8 cellular contexts compared by ENCODE assay signal in the genomic region with DNA sequence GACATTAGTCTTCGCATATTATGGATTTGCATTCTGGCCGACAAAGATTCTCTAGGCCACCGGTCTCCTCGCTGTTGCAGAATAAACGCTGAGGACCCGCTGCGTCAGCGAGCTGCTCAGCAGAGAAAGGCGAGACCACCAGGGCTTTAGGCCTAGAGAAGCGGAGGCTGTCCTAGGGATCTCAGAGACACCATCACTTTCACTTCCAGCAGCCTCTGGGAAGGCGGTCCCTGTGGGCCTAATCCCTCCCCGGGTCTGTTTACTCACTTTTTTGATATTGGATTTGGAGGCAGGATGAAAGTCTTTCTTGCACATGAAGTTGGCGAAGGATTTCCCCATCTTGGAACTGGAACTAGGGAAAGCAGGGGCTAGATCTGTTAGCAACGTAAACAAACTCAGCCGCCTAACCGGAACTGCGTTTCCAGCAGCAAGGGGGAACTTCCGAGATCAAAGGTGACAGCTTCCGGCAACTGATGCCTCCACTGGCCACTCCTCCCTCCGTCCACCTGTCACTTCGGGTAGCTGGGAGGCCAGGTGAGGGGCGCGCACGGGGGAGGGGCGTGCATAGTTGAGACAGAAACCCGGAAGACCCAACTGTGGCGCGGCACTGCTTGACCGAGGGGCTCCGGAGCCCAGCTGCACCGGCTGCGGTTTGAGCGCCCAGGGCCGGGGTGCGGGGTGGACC. TPM values are rescaled to one million over a fixed set of nuclear protein-coding genes. Genes with fewer than 3 reads are reported as not detected.
DNase-seq lines count a peak whose midpoint lies in the region; ATAC-seq and TF ChIP-seq lines count a peak whose summit lies in the region.

A gene with protein sequence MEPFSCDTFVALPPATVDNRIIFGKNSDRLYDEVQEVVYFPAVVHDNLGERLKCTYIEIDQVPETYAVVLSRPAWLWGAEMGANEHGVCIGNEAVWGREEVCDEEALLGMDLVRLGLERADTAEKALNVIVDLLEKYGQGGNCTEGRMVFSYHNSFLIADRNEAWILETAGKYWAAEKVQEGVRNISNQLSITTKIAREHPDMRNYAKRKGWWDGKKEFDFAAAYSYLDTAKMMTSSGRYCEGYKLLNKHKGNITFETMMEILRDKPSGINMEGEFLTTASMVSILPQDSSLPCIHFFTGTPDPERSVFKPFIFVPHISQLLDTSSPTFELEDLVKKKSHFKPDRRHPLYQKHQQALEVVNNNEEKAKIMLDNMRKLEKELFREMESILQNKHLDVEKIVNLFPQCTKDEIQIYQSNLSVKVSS (plus strand): TSS at position 447 of the 685 bp plus-strand sequence. CDS start 2,554 bp downstream, outside the sequence.

- H4K20me1 ChIP-seq in fibroblast of lung (ENCODE audit: control insufficient read depth, extremely low read depth, insufficient read depth, low read length), result peaks cover 1% of the 10 kb centered on the region

- peaks cover 11 to 33% (median 25%) of the 10 kb centered on the region in 5 donors for H3K36me3 Mint-ChIP-seq in naive thymus-derived CD4-positive, alpha-beta T cell
- H3K36me3 Mint-ChIP-seq in stimulated activated naive B cell treated with anti-CD40 and anti-IgM and Interleukin-4, amounts not matched to agents 10 μg/mL and 1 μg/mL and 100 μg/mL, for 72 hours, result peaks cover 16 to 22% of the 10 kb centered on the region in 2 donors

- peak within 1 kb of the TSS; percentile 97 to 100 (median 99) for H3K27ac Mint-ChIP-seq in naive thymus-derived CD4-positive, alpha-beta T cell
- peak within 1 kb of the TSS; percentile 98 for H3K27ac Mint-ChIP-seq in stimulated activated naive B cell treated with anti-CD40 and anti-IgM and Interleukin-4, amounts not matched to agents 10 μg/mL and 1 μg/mL and 100 μg/mL, for 72 hours

- no peak for TF ChIP-seq CTCF in fibroblast of lung (conservative IDR thresholded peaks at IDR 0.05 in 1 of 2, IDR thresholded peaks at IDR 0.05 in 1 of 2; ENCODE audit: low read depth in 1 of 2, low read length in 2 of 2)

- intact Hi-C loops in naive thymus-derived CD4-positive, alpha-beta T cell (cut with micrococcal nuclease), result loop anchor here (1.0 to 10.0 kb wide), 12 partner anchors 92 to 993 kb away; a partner anchor contains a TSS

- H3K4me3 ChIP-seq in fibroblast of lung (replicated peaks in 1 of 4; ENCODE audit: control extremely low read depth in 1 of 4, insufficient read depth in 1 of 4, low read depth in 3 of 4, low read length in 4 of 4), result peak within 1 kb of the TSS; percentile 86 to 98 (median 96)
- H3K4me3 ChIP-seq in naive thymus-derived CD4-positive, alpha-beta T cell (ENCODE audit: low read length), result peak within 1 kb of the TSS; percentile 85

- CTCF ChIA-PET in naive thymus-derived CD4-positive, alpha-beta T cell (lab: Charles Lee), result interaction anchor here (1.1 kb wide), 1 partner anchor 67 kb away, joined by 3 read pairs; no protein-coding TSS in a partner anchor

- peak within 1 kb of the TSS; percentile 97 for H2AFZ ChIP-seq in fibroblast of lung (ENCODE audit: low read length)

- peak; percentile 96 for DNase-seq in DMS79 treated with DMSO at 0.1 percent for 48 hours (lab: John Stamatoyannopoulos, UW)
- DNase-seq in KG1 (lab: John Stamatoyannopoulos, UW), result peak; percentile 54
- DNase-seq in RKO (ENCODE audit: low spot score), result peak; percentile 85
- DNase-seq in activated T-helper 1 cell treated with anti-CD3 and anti-CD28 coated beads, Interleukin-2, amount 50 U/mL, for 16 hours (ENCODE audit: low read depth in 1 of 2, low spot score in 1 of 2), result peak; percentile 42 to 66
- DNase-seq in fibroblast of lung (ENCODE audit: low read depth in 2 of 2), result peak; percentile 77 to 83
- peak; percentile 49 to 89 (median 80) for DNase-seq in naive thymus-derived CD4-positive, alpha-beta T cell
- DNase-seq in stimulated activated naive B cell treated with anti-CD40 and anti-IgM and Interleukin-4, amounts not matched to agents 10 μg/mL and 1 μg/mL and 100 μg/mL, for 72 hours, result peak; percentile 70

- H3K4me1 ChIP-seq in fibroblast of lung (ENCODE audit: control insufficient read depth, extremely low read depth, insufficient read depth, low read length), result peaks cover 10% of the 10 kb centered on the region
- peaks cover 18 to 23% of the 10 kb centered on the region in 2 donors for H3K4me1 ChIP-seq in naive thymus-derived CD4-positive, alpha-beta T cell (ENCODE audit: control insufficient read depth in 2 of 2, insufficient read depth in 2 of 2, low read length in 2 of 2)

- no peaks in the 10 kb centered on the region for H3K27me3 Mint-ChIP-seq in naive thymus-derived CD4-positive, alpha-beta T cell
- H3K27me3 Mint-ChIP-seq in stimulated activated naive B cell treated with anti-CD40 and anti-IgM and Interleukin-4, amounts not matched to agents 10 μg/mL and 1 μg/mL and 100 μg/mL, for 72 hours, result no peaks in the 10 kb centered on the region

- peak; percentile 98 for ATAC-seq in GM21723 (IDR thresholded peaks at IDR 0.05; ENCODE audit: unreplicated experiment)
- ATAC-seq in naive thymus-derived CD4-positive, alpha-beta T cell, result peak; percentile 93
- ATAC-seq in stimulated activated naive B cell treated with anti-CD40 and anti-IgM and Interleukin-4, amounts not matched to agents 10 μg/mL and 1 μg/mL and 100 μg/mL, for 72 hours (replicated peaks), result peak; percentile 96 to 98

- peak within 1 kb of the TSS; percentile 96 for H3K27ac ChIP-seq in fibroblast of lung (ENCODE audit: insufficient read depth, low read length)
- H3K27ac ChIP-seq in naive thymus-derived CD4-positive, alpha-beta T cell (ENCODE audit: low read depth, low read length), result peak within 1 kb of the TSS; percentile 93

- no peaks in the 10 kb centered on the region for H3K27me3 ChIP-seq in fibroblast of lung (ENCODE audit: control insufficient read depth, insufficient read depth, low read length)
- no peaks in the 10 kb centered on the region for H3K27me3 ChIP-seq in naive thymus-derived CD4-positive, alpha-beta T cell (ENCODE audit: control insufficient read depth in 2 of 2, insufficient read depth in 2 of 2, low read length in 2 of 2)

- H3K9ac ChIP-seq in fibroblast of lung (ENCODE audit: insufficient read depth, low read length), result peak within 1 kb of the TSS; percentile 81

- H3K4me3 Mint-ChIP-seq in naive thymus-derived CD4-positive, alpha-beta T cell, result peak within 1 kb of the TSS; percentile 86 to 100 (median 98)
- peak within 1 kb of the TSS; percentile 92 to 97 for H3K4me3 Mint-ChIP-seq in stimulated activated naive B cell treated with anti-CD40 and anti-IgM and Interleukin-4, amounts not matched to agents 10 μg/mL and 1 μg/mL and 100 μg/mL, for 72 hours

- H3K36me3 ChIP-seq in fibroblast of lung (ENCODE audit: control insufficient read depth, insufficient read depth, low read length), result peaks cover 1% of the 10 kb centered on the region
- H3K36me3 ChIP-seq in naive thymus-derived CD4-positive, alpha-beta T cell (ENCODE audit: control insufficient read depth in 2 of 3, insufficient read depth in 3 of 3, low read length in 3 of 3), result peaks cover 0 to 6% (median 3%) of the 10 kb centered on the region in 3 experiments

- H3K79me2 ChIP-seq in fibroblast of lung (ENCODE audit: control insufficient read depth, insufficient read depth, low read length), result peaks cover 33% of the 10 kb centered on the region

- no peaks in the 10 kb centered on the region for H3K9me3 ChIP-seq in fibroblast of lung (ENCODE audit: control insufficient read depth, insufficient read depth, low read depth, low read length)
- H3K9me3 ChIP-seq in naive thymus-derived CD4-positive, alpha-beta T cell (ENCODE audit: control insufficient read depth in 2 of 3, low read length in 3 of 3), result no peaks in the 10 kb centered on the region

- H3K4me2 ChIP-seq in fibroblast of lung (ENCODE audit: extremely low read depth, insufficient read depth, low read length), result peak within 1 kb of the TSS; percentile 100

- POLR2A ChIA-PET in naive thymus-derived CD4-positive, alpha-beta T cell (lab: Charles Lee), result interaction anchor here (0.6 to 2.8 kb wide), 11 partner anchors 18 to 538 kb away, joined by 3 to 7 read pairs (median 4); a partner anchor contains a TSS

- peaks cover 27 to 80% (median 65%) of the 10 kb centered on the region in 7 donors for H3K4me1 Mint-ChIP-seq in naive thymus-derived CD4-positive, alpha-beta T cell
- peaks cover 10 to 40% of the 10 kb centered on the region in 2 donors for H3K4me1 Mint-ChIP-seq in stimulated activated naive B cell treated with anti-CD40 and anti-IgM and Interleukin-4, amounts not matched to agents 10 μg/mL and 1 μg/mL and 100 μg/mL, for 72 hours

- no peaks in the 10 kb centered on the region for H3K9me3 Mint-ChIP-seq in naive thymus-derived CD4-positive, alpha-beta T cell
- H3K9me3 Mint-ChIP-seq in stimulated activated naive B cell treated with anti-CD40 and anti-IgM and Interleukin-4, amounts not matched to agents 10 μg/mL and 1 μg/mL and 100 μg/mL, for 72 hours, result peaks cover 0 to 2% of the 10 kb centered on the region in 2 donors

RNA-seq across cellular contexts. Expression of the gene that starts here (rescaled TPM):
- total RNA-seq in fibroblast of lung, result 33.4 and 39.1 TPM in 2 replicates
- polyA plus RNA-seq in fibroblast of lung, result 24.5 and 29.2 TPM in 2 replicates
- 21.8 and 26.5 TPM in 2 replicates for polyA plus RNA-seq in fibroblast of lung (2012)
- polyA minus RNA-seq in fibroblast of lung (ENCODE audit: low replicate concordance), result 0.35 and 1.3 TPM in 2 replicates
- 10 to 100 TPM; 12.3 to 22.1 (median 16.4) TPM for total RNA-seq in naive thymus-derived CD4-positive, alpha-beta T cell
- 10 to 100 TPM; 14.0 to 15.4 TPM for polyA plus RNA-seq in naive thymus-derived CD4-positive, alpha-beta T cell

Comparison
In these comparisons a context has a peak if more than half of its experiments do, and no peak if none do; other contexts are left out.
1. Peak in every context shown above with its lines: DNase-seq, ATAC-seq, H3K4me3 ChIP-seq and H3K27ac ChIP-seq.